In genomic region chr3:4776399-4776979, GRCh38 we compare ENCODE assay signal across 10 cellular contexts.
DNase-seq lines count a peak whose midpoint lies in the region; ATAC-seq and TF ChIP-seq lines count a peak whose summit lies in the region.
"Had no signal": no experiment of that assay in that cellular context is flagged by ENCODE, and none has a peak within 500 bp of the region (broad histone marks: within the 10 kb centered on the region; RNA-seq: fewer than 3 reads in every experiment).

No MANE protein-coding gene starts in this region.

- peaks cover 68% of the 10 kb centered on the region for H3K36me3 Mint-ChIP-seq in activated T-helper 17 cell treated with anti-CD3 and anti-CD28 coated beads, Interleukin-2, amount 50 U/mL, for 72 hours (ENCODE audit: low read depth)

- DNase-seq in heart left ventricle (no peak), Right ventricle myocardium superior (no peak), transverse colon (no peak), SK-N-DZ (ENCODE audit: low spot score) (no peak), NCI-H2227 treated with DMSO at 0.1 percent for 48 hours (lab: John Stamatoyannopoulos, UW) (no peak), gastrocnemius medialis (no peak)
- DNase-seq: SW 1271 had no signal

- no peak for ATAC-seq in heart left ventricle
- no peak for ATAC-seq in Right ventricle myocardium superior (ENCODE audit: poor library complexity)
- peak; percentile 29 for ATAC-seq in HG02970 (IDR thresholded peaks at IDR 0.05; ENCODE audit: low FRiP score, unreplicated experiment)
- peak; percentile 25 for ATAC-seq in activated T-helper 17 cell treated with anti-CD3 and anti-CD28 coated beads, Interleukin-2, amount 50 U/mL, for 72 hours (replicated peaks)
- no peak for ATAC-seq in gastrocnemius medialis

- H3K36me3 ChIP-seq in heart left ventricle (peaks cover 0 to 52% (median 6%) of the 10 kb centered on the region in 9 donors), transverse colon (no peaks in the 10 kb centered on the region), gastrocnemius medialis (no peaks in the 10 kb centered on the region)

- peak overlapping the region in 9 of 12 donors; percentile 17 to 44 (median 34) for H3K27ac ChIP-seq in heart left ventricle
- peak overlapping the region; percentile 72 to 78 (median 74) for H3K27ac ChIP-seq in transverse colon
- no peak overlapping the region for H3K27ac ChIP-seq in gastrocnemius medialis
- H3K27ac ChIP-seq: BLaER1 treated with 17β-estradiol and CSF1 and Interleukin-3, amounts not matched to agents 10 nM and 100 nM had no signal

- H3K27ac Mint-ChIP-seq in activated T-helper 17 cell treated with anti-CD3 and anti-CD28 coated beads, Interleukin-2, amount 50 U/mL, for 72 hours: peak overlapping the region; percentile 81

- H3K27me3 ChIP-seq in heart left ventricle (no peaks in the 10 kb centered on the region), transverse colon (no peaks in the 10 kb centered on the region), gastrocnemius medialis (no peaks in the 10 kb centered on the region)
- H3K27me3 ChIP-seq: BLaER1 treated with 17β-estradiol and CSF1 and Interleukin-3, amounts not matched to agents 10 nM and 100 nM had no signal

- H3K4me3 ChIP-seq in heart left ventricle (no peak overlapping the region), transverse colon (no peak overlapping the region), gastrocnemius medialis (no peak overlapping the region)
- H3K4me3 ChIP-seq: BLaER1 treated with 17β-estradiol and CSF1 and Interleukin-3, amounts not matched to agents 10 nM and 100 nM had no signal

- no peaks in the 10 kb centered on the region for H3K9me3 ChIP-seq in heart left ventricle
- H3K9me3 ChIP-seq in transverse colon: no peaks in the 10 kb centered on the region
- H3K9me3 ChIP-seq in gastrocnemius medialis: no peaks in the 10 kb centered on the region
- H3K9me3 ChIP-seq: BLaER1 treated with 17β-estradiol and CSF1 and Interleukin-3, amounts not matched to agents 10 nM and 100 nM had no signal

- WGBS in heart left ventricle, 4 donors: 85 to 88% (median 86%) methylated on average over 4 of the region's 4 CpGs
- 49 to 66% methylated on average over 4 of the region's 4 CpGs for WGBS in transverse colon (ENCODE audit: low coverage in 1 of 2), 2 donors

- H3K4me3 Mint-ChIP-seq in activated T-helper 17 cell treated with anti-CD3 and anti-CD28 coated beads, Interleukin-2, amount 50 U/mL, for 72 hours: peak overlapping the region; percentile 61

- TF ChIP-seq CTCF in heart left ventricle (IDR thresholded peaks at IDR 0.05) (no peak), transverse colon (IDR thresholded peaks at IDR 0.05) (no peak), gastrocnemius medialis (IDR thresholded peaks at IDR 0.05 in 4 of 5, conservative IDR thresholded peaks at IDR 0.05 in 1 of 5) (no peak)

- in situ Hi-C loops in transverse colon (cut with MboI; ENCODE audit: low pct_ligation_motif_present in 1 of 4, low pct_unique_long_range_greater_than_20kb in 1 of 4, low sequenced_read_pairs in 3 of 4) (no loop called here), gastrocnemius medialis (cut with MboI; ENCODE audit: low sequenced_read_pairs in 4 of 4) (no loop called here)

- no peaks in the 10 kb centered on the region for H3K9me3 Mint-ChIP-seq in activated T-helper 17 cell treated with anti-CD3 and anti-CD28 coated beads, Interleukin-2, amount 50 U/mL, for 72 hours

- H3K4me1 Mint-ChIP-seq in activated T-helper 17 cell treated with anti-CD3 and anti-CD28 coated beads, Interleukin-2, amount 50 U/mL, for 72 hours: peaks cover 38% of the 10 kb centered on the region

- no peak for TF ChIP-seq POLR2A in heart left ventricle (IDR thresholded peaks at IDR 0.05)
- no peak for TF ChIP-seq POLR2A in transverse colon (IDR thresholded peaks at IDR 0.05)
- TF ChIP-seq POLR2A in gastrocnemius medialis (IDR thresholded peaks at IDR 0.05): no peak

- intact Hi-C loops in heart left ventricle (cut with DNase I): no loop called here
- intact Hi-C loops in Right ventricle myocardium superior (cut with DNase I): no loop called here
- intact Hi-C loops in transverse colon (cut with DNase I; ENCODE audit: low total_unique reads): loop anchor here (10.0 kb wide), 1 partner anchor 52 kb away; no protein-coding TSS in a partner anchor
- intact Hi-C loops in gastrocnemius medialis (cut with DNase I; ENCODE audit: low total_unique reads): no loop called here

- no peak for TF ChIP-seq EP300 in transverse colon (IDR thresholded peaks at IDR 0.05; ENCODE audit: low read depth)

- H3K4me1 ChIP-seq in heart left ventricle (peaks cover 6 to 53% (median 32%) of the 10 kb centered on the region in 12 donors), transverse colon (peaks cover 26 to 59% (median 36%) of the 10 kb centered on the region in 4 donors), gastrocnemius medialis (peaks cover 29 to 39% of the 10 kb centered on the region in 2 donors)

- H3K27me3 Mint-ChIP-seq in activated T-helper 17 cell treated with anti-CD3 and anti-CD28 coated beads, Interleukin-2, amount 50 U/mL, for 72 hours: no peaks in the 10 kb centered on the region

Comparison
In these comparisons a context has a peak if more than half of its experiments do, and no peak if none do; other contexts are left out.
1. ATAC-seq: peak in HG02970 (single experiment) and activated T-helper 17 cell treated with anti-CD3 and anti-CD28 coated beads, Interleukin-2, amount 50 U/mL, for 72 hours (single experiment); none in heart left ventricle (0 of 4), Right ventricle myocardium superior (single experiment) and gastrocnemius medialis (0 of 2).
2. H3K27ac ChIP-seq: peak in heart left ventricle (9 of 12) and transverse colon (4 of 4); none in gastrocnemius medialis (0 of 4).